In the genomic region with DNA sequence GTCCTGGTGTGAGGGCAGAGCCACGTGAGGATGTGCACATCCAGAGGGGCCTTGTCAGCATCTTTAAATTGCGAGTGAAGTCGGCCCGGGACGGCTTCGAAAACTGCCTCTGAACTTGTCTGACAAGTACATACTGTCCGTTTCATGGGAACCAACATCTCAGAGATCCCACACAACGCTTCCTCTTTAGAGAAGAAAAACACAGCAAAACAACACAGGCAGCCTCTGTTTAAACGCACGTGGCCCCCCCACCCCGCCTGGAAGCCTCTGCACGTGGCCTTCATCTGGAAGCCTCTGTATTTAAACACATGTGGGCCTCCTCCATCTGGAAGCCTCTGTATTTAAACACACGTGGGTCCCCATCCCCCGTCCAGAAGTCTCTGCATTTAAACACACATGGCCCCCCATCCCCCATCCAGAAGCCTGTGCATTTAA, we compare ENCODE assay signal across 27 cellular contexts. TPM values are rescaled to one million over a fixed set of nuclear protein-coding genes. Genes with fewer than 3 reads are reported as not detected.
"Had no signal": no experiment of that assay in that cellular context is flagged by ENCODE, and none has a peak within 500 bp of the region (broad histone marks: within the 10 kb centered on the region; RNA-seq: fewer than 3 reads in every experiment).

No MANE protein-coding gene starts in this region.

- ATAC-seq: left colon; left lung; naive thymus-derived CD4-positive, alpha-beta T cell; pancreas; stimulated activated effector memory CD8-positive, alpha-beta T cell treated with anti-CD3 and anti-CD28 coated beads, Interleukin-12 subunit alpha, Interleukin-12 subunit beta, amount 100 ng/mL, for 72 hours; upper lobe of right lung had no signal

- DNase-seq: hypothalamus; immature natural killer cell; kidney; left colon; mesendoderm; naive thymus-derived CD4-positive, alpha-beta T cell; nucleus accumbens; pancreas; retina; right cardiac atrium; sigmoid colon; small intestine; stimulated activated CD4-positive, alpha-beta T cell treated with anti-CD3 and anti-CD28 coated beads, Interleukin-1b, Interleukin-23, amount 100 ng/mL, for 48 hours; stimulated activated CD4-positive, alpha-beta T cell treated with anti-CD3 and anti-CD28 coated beads, Interleukin-2, amount 100 ng/mL, for 48 hours; stimulated activated naive CD4-positive, alpha-beta T cell; tibial artery; uterus had no signal

- H3K4me1 ChIP-seq: heart left ventricle, left lung, pancreas, prostate gland, sigmoid colon, suprapubic skin, tibial artery, upper lobe of right lung, uterus had no signal

- H3K4me3 ChIP-seq: heart left ventricle, left lung, lung, pancreas, prostate gland, sigmoid colon, suprapubic skin, thoracic aorta, tibial artery, upper lobe of right lung, uterus had no signal

- FAIRE-seq: islet of Langerhans, kidney, pancreas, small intestine had no signal

- H3K9me3 ChIP-seq: heart left ventricle, left lung, pancreas, prostate gland, sigmoid colon, suprapubic skin, thoracic aorta, tibial artery, upper lobe of right lung, uterus had no signal

- H3K27ac ChIP-seq: heart left ventricle, left lung, pancreas, prostate gland, sigmoid colon, suprapubic skin, thoracic aorta, tibial artery, upper lobe of right lung, uterus had no signal

- H3K27me3 ChIP-seq: heart left ventricle, left lung, pancreas, sigmoid colon, suprapubic skin, tibial artery, upper lobe of right lung, uterus had no signal

- H3K36me3 ChIP-seq: uterus had no signal

RNA-seq across cellular contexts. Expression of gene TPPP, which starts 51.8 kb away (rescaled TPM):
- total RNA-seq: osteoblast had no signal
